ENCODE assay signal across 11 cellular contexts in the genomic region with DNA sequence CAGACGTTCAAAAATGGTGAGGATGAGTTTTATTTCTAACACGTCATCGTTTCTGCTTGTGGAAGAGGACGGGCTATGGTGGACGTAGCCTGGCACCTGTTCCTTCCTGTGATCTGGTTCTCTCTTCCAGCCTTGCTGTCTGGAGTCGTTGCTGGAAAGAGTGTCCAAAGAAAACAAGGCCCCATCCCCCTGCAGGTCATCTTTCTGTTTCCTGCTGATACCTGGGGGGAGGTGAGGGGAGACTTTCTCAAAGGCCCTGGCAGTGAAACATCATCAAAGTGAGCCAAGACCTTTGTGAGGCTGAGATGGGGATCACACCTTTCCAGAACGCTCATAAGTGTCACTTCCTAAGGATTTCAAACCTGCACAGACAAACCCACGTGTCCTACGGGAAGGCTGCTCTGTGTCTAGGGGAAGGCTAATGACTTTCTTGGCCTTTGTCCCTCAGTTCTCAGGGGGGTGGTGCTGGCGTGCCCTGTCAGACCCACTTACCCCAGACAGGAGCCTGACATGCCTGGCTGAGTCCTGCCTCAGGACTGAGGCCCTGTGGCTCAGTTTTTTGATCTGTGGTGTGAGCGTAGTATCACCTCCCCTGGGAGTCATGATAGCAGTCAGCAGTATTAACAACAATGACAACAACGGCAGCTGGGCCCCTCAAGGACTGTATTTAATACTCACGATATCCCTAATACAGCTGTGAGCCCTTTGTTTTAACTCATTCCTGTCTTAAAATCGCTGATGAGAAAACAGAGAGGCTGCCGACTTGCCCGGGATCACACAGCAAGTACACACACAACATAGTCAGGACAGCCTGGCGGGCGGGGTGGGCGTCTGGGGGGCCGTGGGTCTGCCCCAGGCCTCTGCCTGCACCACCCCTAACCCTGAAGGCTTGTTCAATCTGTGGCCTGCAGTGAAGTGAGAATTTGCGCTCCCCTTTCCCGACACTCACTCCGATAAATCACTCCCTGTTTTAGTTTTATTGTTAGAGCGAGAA.
A peak's percentile ranks its signal among the peaks of the same experiment; 100 is the strongest.
DNase-seq lines count a peak whose midpoint lies in the region; ATAC-seq and TF ChIP-seq lines count a peak whose summit lies in the region.
"Had no signal": no experiment of that assay in that cellular context is flagged by ENCODE, and none has a peak within 500 bp of the region (broad histone marks: within the 10 kb centered on the region; RNA-seq: fewer than 3 reads in every experiment).

No MANE protein-coding gene starts in this region.

- DNase-seq in CD8-positive, alpha-beta T cell, result no peak
- DNase-seq in NCI-H82 (lab: John Stamatoyannopoulos, UW), result peak; percentile 81
- peak; percentile 47 for DNase-seq in kidney tubule cell (ENCODE audit: low spot score)
- DNase-seq in cerebellar cortex (ENCODE audit: low spot score), result no peak
- DNase-seq in AG08396 (ENCODE audit: low spot score), result no peak
- DNase-seq in stimulated activated CD4-positive, alpha-beta T cell treated with anti-CD3 and anti-CD28 coated beads, Interleukin-2, amount 100 ng/mL, for 48 hours, result no peak
- DNase-seq in Right ventricle myocardium inferior (ENCODE audit: missing footprints), result no peak
- DNase-seq: GDM1, NCI-H187 treated with DMSO at 0.1 percent for 48 hours had no signal

- no peak overlapping the region for H3K4me3 ChIP-seq in CD8-positive, alpha-beta T cell (ENCODE audit: low read depth, low read length)

- no peaks in the 10 kb centered on the region for H3K36me3 Mint-ChIP-seq in CD8-positive, alpha-beta T cell

- TF ChIP-seq CTCF in CD8-positive, alpha-beta T cell (IDR thresholded peaks at IDR 0.05), result no peak

- peaks cover 39% of the 10 kb centered on the region for H3K4me1 ChIP-seq in CD8-positive, alpha-beta T cell (ENCODE audit: insufficient read depth, low read length)

- H3K4me3 Mint-ChIP-seq in CD8-positive, alpha-beta T cell, result peak overlapping the region; percentile 5

- H3K27me3 Mint-ChIP-seq in CD8-positive, alpha-beta T cell (ENCODE audit: low read depth), result no peaks in the 10 kb centered on the region
- H3K27me3 Mint-ChIP-seq: activated naive CD8-positive, alpha-beta T cell had no signal

- no peak for ATAC-seq in CD8-positive, alpha-beta T cell
- ATAC-seq in GM21381 (IDR thresholded peaks at IDR 0.05; ENCODE audit: unreplicated experiment) (peak; percentile 41), Right ventricle myocardium inferior (no peak)

- H3K36me3 ChIP-seq in CD8-positive, alpha-beta T cell (ENCODE audit: insufficient read depth, low read length), result no peaks in the 10 kb centered on the region

- peak overlapping the region; percentile 75 for H3K27ac Mint-ChIP-seq in CD8-positive, alpha-beta T cell

- H3K27ac ChIP-seq in CD8-positive, alpha-beta T cell (ENCODE audit: low read depth, low read length), result no peak overlapping the region

- H3K4me1 Mint-ChIP-seq in CD8-positive, alpha-beta T cell (ENCODE audit: low read depth), result peaks cover 61% of the 10 kb centered on the region

- H3K27me3 ChIP-seq in CD8-positive, alpha-beta T cell (ENCODE audit: insufficient read depth, low read length), result no peaks in the 10 kb centered on the region

- CTCF ChIA-PET in CD8-positive, alpha-beta T cell (lab: Charles Lee), result no interaction called here

- intact Hi-C loops in CD8-positive, alpha-beta T cell (cut with DNase I, micrococcal nuclease), result loop anchor here in 1 of 2 experiments (5.0 kb wide), 2 partner anchors 234 to 266 kb away; a partner anchor contains a TSS
- intact Hi-C loops in Right ventricle myocardium inferior (cut with DNase I), result no loop called here

- no peaks in the 10 kb centered on the region for H3K9me3 Mint-ChIP-seq in CD8-positive, alpha-beta T cell

- POLR2A ChIA-PET in CD8-positive, alpha-beta T cell (lab: Charles Lee), result no interaction called here

- H3K9me3 ChIP-seq in CD8-positive, alpha-beta T cell (ENCODE audit: low read length), result no peaks in the 10 kb centered on the region

Comparison
In these comparisons a context has a peak if more than half of its experiments do, and no peak if none do; other contexts are left out.
1. DNase-seq: peak in NCI-H82 (single experiment) and kidney tubule cell (single experiment); none in CD8-positive, alpha-beta T cell (0 of 7), cerebellar cortex (single experiment), AG08396 (single experiment), stimulated activated CD4-positive, alpha-beta T cell treated with anti-CD3 and anti-CD28 coated beads, Interleukin-2, amount 100 ng/mL, for 48 hours (0 of 2) and Right ventricle myocardium inferior (single experiment).